12 cellular contexts compared by ENCODE assay signal in genomic region chr4:17561195-17561909, GRCh38. TPM values are rescaled to one million over a fixed set of nuclear protein-coding genes. Genes with fewer than 3 reads are reported as not detected.
DNase-seq lines count a peak whose midpoint lies in the region; ATAC-seq and TF ChIP-seq lines count a peak whose summit lies in the region.
"Had no signal": no experiment of that assay in that cellular context is flagged by ENCODE, and none has a peak within 500 bp of the region (broad histone marks: within the 10 kb centered on the region; RNA-seq: fewer than 3 reads in every experiment).

No MANE protein-coding gene starts in this region.

- H3K4me3 Mint-ChIP-seq in progenitor cell of endocrine pancreas (ENCODE audit: low read depth), result no peak overlapping the region

- peak; percentile 66 for DNase-seq in GM04503 (ENCODE audit: low read depth)
- DNase-seq in NCI-H69 (lab: John Stamatoyannopoulos, UW), result peak; percentile 9
- peak; percentile 44 for DNase-seq in dermis blood vessel endothelial cell
- no peak for DNase-seq in progenitor cell of endocrine pancreas (ENCODE audit: low spot score, unreplicated experiment)
- DNase-seq in stimulated activated CD4-positive, alpha-beta T cell treated with anti-CD3 and anti-CD28 coated beads, Interleukin-2, amount 100 ng/mL, for 48 hours, result no peak
- DNase-seq: activated CD8-positive, alpha-beta memory T cell treated with anti-CD3 and anti-CD28 coated beads, Interleukin-2, amount 50 U/mL, for 4 hours; DMS153; spleen; stimulated activated CD8-positive, alpha-beta memory T cell treated with anti-CD3 and anti-CD28 coated beads, Interleukin-4, amount 100 ng/mL, for 48 hours had no signal

- no peaks in the 10 kb centered on the region for H3K9me3 Mint-ChIP-seq in progenitor cell of endocrine pancreas (ENCODE audit: low read depth)

- no peaks in the 10 kb centered on the region for H3K36me3 Mint-ChIP-seq in progenitor cell of endocrine pancreas (ENCODE audit: insufficient read depth)

- TF ChIP-seq CTCF in progenitor cell of endocrine pancreas (IDR thresholded peaks at IDR 0.05; ENCODE audit: unreplicated experiment), result no peak

- H3K27me3 Mint-ChIP-seq in progenitor cell of endocrine pancreas, result peaks cover 3% of the 10 kb centered on the region

- no peak for ATAC-seq in GM19351 (IDR thresholded peaks at IDR 0.05; ENCODE audit: unreplicated experiment)
- no peak for ATAC-seq in GM18502 (IDR thresholded peaks at IDR 0.05; ENCODE audit: poor library complexity, unreplicated experiment)

- peaks cover 28% of the 10 kb centered on the region for H3K4me1 Mint-ChIP-seq in progenitor cell of endocrine pancreas (ENCODE audit: low read depth)

- peak overlapping the region; percentile 90 for H3K27ac Mint-ChIP-seq in progenitor cell of endocrine pancreas

RNA-seq across cellular contexts. Expression of gene LAP3, which starts 15.6 kb away (rescaled TPM):
- total RNA-seq in dermis blood vessel endothelial cell (217 and 395 TPM in 2 replicates), progenitor cell of endocrine pancreas (76.4 and 81.6 TPM in 2 replicates)

RNA-seq across cellular contexts. Expression of gene CLRN2, which starts 46.4 kb away (rescaled TPM):
- total RNA-seq in dermis blood vessel endothelial cell, result not detected in 2 replicates
- not detected in 2 replicates for total RNA-seq in progenitor cell of endocrine pancreas
- total RNA-seq: spleen; T-helper 2 cell treated with Interferon-gamma antibody and Interleukin-4, amounts not matched to agents 100 ng/mL and 5 ng/mL, for 36 hours had no signal

RNA-seq across cellular contexts. Expression of gene QDPR, which starts 49.5 kb away (rescaled TPM):
- total RNA-seq in dermis blood vessel endothelial cell, result 10.6 and 15.1 TPM in 2 replicates
- total RNA-seq in progenitor cell of endocrine pancreas, result 52.0 and 53.0 TPM in 2 replicates

RNA-seq across cellular contexts. Expression of gene MED28, which starts 53.1 kb away (rescaled TPM):
- 11.4 TPM in 2 replicates for total RNA-seq in dermis blood vessel endothelial cell
- 108 and 115 TPM in 2 replicates for total RNA-seq in progenitor cell of endocrine pancreas

Comparison
In these comparisons a context has a peak if more than half of its experiments do, and no peak if none do; other contexts are left out.
1. DNase-seq: peak in GM04503 (single experiment), NCI-H69 (single experiment) and dermis blood vessel endothelial cell (single experiment); none in progenitor cell of endocrine pancreas (single experiment) and stimulated activated CD4-positive, alpha-beta T cell treated with anti-CD3 and anti-CD28 coated beads, Interleukin-2, amount 100 ng/mL, for 48 hours (0 of 2).